16 cellular contexts compared by ENCODE assay signal in the genomic region with DNA sequence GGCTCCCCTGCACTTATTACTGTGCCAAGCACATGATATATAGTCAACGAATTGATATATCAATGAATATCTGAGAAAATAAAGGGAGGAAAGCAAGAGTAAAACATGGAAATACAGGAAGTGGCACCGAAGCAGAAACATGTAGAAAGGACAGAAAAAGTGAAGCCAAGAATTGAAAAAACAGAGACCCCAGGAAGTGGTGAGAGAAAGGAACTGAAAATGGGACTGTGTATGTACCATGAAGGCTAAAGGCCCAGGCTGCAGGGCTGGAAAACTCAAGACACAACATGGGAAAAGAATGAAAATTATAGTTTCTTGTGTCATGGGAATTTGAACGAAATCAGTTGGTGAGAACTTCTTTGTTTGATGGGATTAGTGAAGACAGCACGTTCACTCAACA.
DNase-seq lines count a peak whose midpoint lies in the region; ATAC-seq, FAIRE-seq and TF ChIP-seq lines count a peak whose summit lies in the region.
"Had no signal": no experiment of that assay in that cellular context is flagged by ENCODE, and none has a peak within 500 bp of the region (broad histone marks: within the 10 kb centered on the region; RNA-seq: fewer than 3 reads in every experiment).

No MANE protein-coding gene starts in this region.

- FAIRE-seq in GM12878 (lab: Jason Lieb, UNC), result no peak
- FAIRE-seq: A204.1, G401.6 had no signal

- in situ Hi-C loops in GM12878 (cut with MboI), result no loop called here

- CTCF ChIA-PET in GM12878 (lab: Yijun Ruan, JAX), result interaction anchor here (1.5 to 4.4 kb wide), 6 partner anchors 28 to 79 kb away, joined by 4 to 36 read pairs (median 7); no protein-coding TSS in a partner anchor

- SMC1A ChIA-PET in GM12878 (lab: Charles Lee; ENCODE audit: uncharacterized antibody, unreplicated experiment), result interaction anchor here (0.7 to 8.5 kb wide), 8 partner anchors 9 to 79 kb away, joined by 3 to 147 read pairs (median 9); no protein-coding TSS in a partner anchor

- peaks cover 81% of the 10 kb centered on the region for H3K4me1 ChIP-seq in GM12878 (ENCODE audit: control insufficient read depth, insufficient read depth, low read length)
- H3K4me1 ChIP-seq: colonic mucosa, vagina had no signal

- H3K9me3 Mint-ChIP-seq in IgD-negative memory B cell, result no peaks in the 10 kb centered on the region

- POLR2A ChIA-PET in GM12878 (lab: Charles Lee), result interaction anchor here (1.1 to 2.3 kb wide), 4 partner anchors 9 to 76 kb away, joined by 3 to 10 read pairs (median 4); no protein-coding TSS in a partner anchor

- no TSS peak for BruUV-seq in GM12878 (replicated peaks; lab: Mats Ljungman, UMichigan)

- RAD21 ChIA-PET in GM12878 (lab: Charles Lee; ENCODE audit: unreplicated experiment), result interaction anchor here (0.6 to 14.9 kb wide), 7 partner anchors 9 to 81 kb away, joined by 3 to 165 read pairs (median 14); a partner anchor contains a TSS

- H3K9ac ChIP-seq in GM12878 (ENCODE audit: control insufficient read depth, insufficient read depth, low read length), result peak overlapping the region; percentile 61

- TF ChIP-seq RAD21 in GM12878 (IDR thresholded peaks at IDR 0.05; ENCODE audit: insufficient read depth, low read depth, low read length), result no peak

- no peaks in the 10 kb centered on the region for H3K79me2 ChIP-seq in GM12878 (ENCODE audit: control insufficient read depth, insufficient read depth, low read length)

- H3K4me3 Mint-ChIP-seq in IgD-negative memory B cell, result peak overlapping the region in 2 of 4 donors; percentile 89 to 92

- H3K4me1 Mint-ChIP-seq in IgD-negative memory B cell, result peaks cover 60 to 76% (median 76%) of the 10 kb centered on the region in 3 donors

- WGBS in GM12878 (ENCODE audit: insufficient coverage, insufficient replicate concordance, low lambda C conversion rate, missing lambda C conversion rate), result 47% methylated on average over 4 of the region's 4 CpGs

- H4K20me1 ChIP-seq in GM12878 (ENCODE audit: control insufficient read depth, insufficient read depth), result no peaks in the 10 kb centered on the region

- DNase-seq in SIG-M5 treated with dmso at 0.1 percent for 504 hours (lab: John Stamatoyannopoulos, UW; ENCODE audit: unreplicated experiment), result peak; percentile 51
- DNase-seq in SIG-M5 (lab: John Stamatoyannopoulos, UW), result no peak
- no peak for DNase-seq in GM12878 (ENCODE audit: low read depth, low spot score)
- no peak for DNase-seq in cortex of kidney (lab: John Stamatoyannopoulos, UW)
- no peak for DNase-seq in NCI-H524 (lab: John Stamatoyannopoulos, UW)
- DNase-seq in caudate nucleus (lab: John Stamatoyannopoulos, UW), result no peak
- DNase-seq: activated CD4-positive, alpha-beta T cell treated with anti-CD3 and anti-CD28 coated beads for 1 hour; MM.1S; retina; stimulated activated CD4-positive, alpha-beta T cell treated with anti-CD3 and anti-CD28 coated beads, Interleukin-1b, Interleukin-23, amount 100 ng/mL, for 48 hours had no signal

- H3K4me2 ChIP-seq in GM12878 (ENCODE audit: control insufficient read depth, insufficient read depth), result peak overlapping the region; percentile 86

- ATAC-seq in GM12878, result no peak

- peaks cover 2% of the 10 kb centered on the region for H3K36me3 Mint-ChIP-seq in IgD-negative memory B cell

- no peaks in the 10 kb centered on the region for H3K9me3 ChIP-seq in GM12878 (replicated peaks; ENCODE audit: control insufficient read depth, insufficient read depth, low read length)
- H3K9me3 ChIP-seq: colonic mucosa, vagina had no signal

- peak overlapping the region; percentile 87 for H3K27ac ChIP-seq in GM12878 (ENCODE audit: control insufficient read depth, insufficient read depth)
- H3K27ac ChIP-seq in skin epidermis, result peak overlapping the region in 13 of 21 experiments; percentile 0 to 71 (median 39)
- H3K27ac ChIP-seq in caudate nucleus (ENCODE audit: low read depth, low read length), result no peak overlapping the region
- H3K27ac ChIP-seq: colonic mucosa, vagina had no signal

- H3K4me3 ChIP-seq in GM12878, result no peak overlapping the region
- no peak overlapping the region for H3K4me3 ChIP-seq in skin epidermis
- H3K4me3 ChIP-seq: colonic mucosa, vagina had no signal

- intact Hi-C loops in GM12878 (cut with micrococcal nuclease; ENCODE audit: unreplicated experiment), result loop anchor here (5.0 kb wide), 3 partner anchors 37 to 77 kb away; no protein-coding TSS in a partner anchor

- no peaks in the 10 kb centered on the region for H3K36me3 ChIP-seq in GM12878 (ENCODE audit: control insufficient read depth in 2 of 2, insufficient read depth in 2 of 2, low read length in 1 of 2)
- H3K36me3 ChIP-seq: colonic mucosa, vagina had no signal

- TF ChIP-seq POLR2A in GM12878 (IDR thresholded peaks at IDR 0.05; ENCODE audit: low read depth, low read length), result no peak

- no peak for TF ChIP-seq EP300 in GM12878 (IDR thresholded peaks at IDR 0.05; ENCODE audit: borderline replicate concordance in 1 of 2, control insufficient read depth in 1 of 2, low read depth in 2 of 2, low read length in 2 of 2)

- peak overlapping the region; percentile 10 to 37 (median 11) for H3K27ac Mint-ChIP-seq in IgD-negative memory B cell

- H3K27me3 ChIP-seq in GM12878 (replicated peaks in 1 of 2; ENCODE audit: control insufficient read depth in 2 of 2, insufficient read depth in 2 of 2, low read length in 1 of 2), result no peaks in the 10 kb centered on the region
- H3K27me3 ChIP-seq: colonic mucosa, vagina had no signal

- no peak overlapping the region for H2AFZ ChIP-seq in GM12878 (ENCODE audit: control insufficient read depth, low read depth, low read length)

- no peak for TF ChIP-seq CTCF in GM12878 (IDR thresholded peaks at IDR 0.05 in 2 of 3, conservative IDR thresholded peaks at IDR 0.05 in 1 of 3; ENCODE audit: control insufficient read depth in 2 of 3, extremely low read depth in 1 of 3, insufficient read depth in 1 of 3, low read depth in 3 of 3, low read length in 3 of 3)

- H3K27me3 Mint-ChIP-seq in IgD-negative memory B cell, result peaks cover 3% of the 10 kb centered on the region

TF ChIP-seq in GM12878, 131 proteins besides CTCF, POLR2A, EP300 and RAD21 (continues in another document):
- TF ChIP-seq NFYA (IDR thresholded peaks at IDR 0.05; ENCODE audit: borderline replicate concordance, low read depth, low read length), result no peak
- TF ChIP-seq ESRRA (IDR thresholded peaks at IDR 0.05; ENCODE audit: low read length), result no peak
- TF ChIP-seq, protein P1, sequence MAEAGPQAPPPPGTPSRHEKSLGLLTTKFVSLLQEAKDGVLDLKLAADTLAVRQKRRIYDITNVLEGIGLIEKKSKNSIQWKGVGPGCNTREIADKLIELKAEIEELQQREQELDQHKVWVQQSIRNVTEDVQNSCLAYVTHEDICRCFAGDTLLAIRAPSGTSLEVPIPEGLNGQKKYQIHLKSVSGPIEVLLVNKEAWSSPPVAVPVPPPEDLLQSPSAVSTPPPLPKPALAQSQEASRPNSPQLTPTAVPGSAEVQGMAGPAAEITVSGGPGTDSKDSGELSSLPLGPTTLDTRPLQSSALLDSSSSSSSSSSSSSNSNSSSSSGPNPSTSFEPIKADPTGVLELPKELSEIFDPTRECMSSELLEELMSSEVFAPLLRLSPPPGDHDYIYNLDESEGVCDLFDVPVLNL (IDR thresholded peaks at IDR 0.05; ENCODE audit: low read depth, low read length), result no peak
- TF ChIP-seq, protein P2, sequence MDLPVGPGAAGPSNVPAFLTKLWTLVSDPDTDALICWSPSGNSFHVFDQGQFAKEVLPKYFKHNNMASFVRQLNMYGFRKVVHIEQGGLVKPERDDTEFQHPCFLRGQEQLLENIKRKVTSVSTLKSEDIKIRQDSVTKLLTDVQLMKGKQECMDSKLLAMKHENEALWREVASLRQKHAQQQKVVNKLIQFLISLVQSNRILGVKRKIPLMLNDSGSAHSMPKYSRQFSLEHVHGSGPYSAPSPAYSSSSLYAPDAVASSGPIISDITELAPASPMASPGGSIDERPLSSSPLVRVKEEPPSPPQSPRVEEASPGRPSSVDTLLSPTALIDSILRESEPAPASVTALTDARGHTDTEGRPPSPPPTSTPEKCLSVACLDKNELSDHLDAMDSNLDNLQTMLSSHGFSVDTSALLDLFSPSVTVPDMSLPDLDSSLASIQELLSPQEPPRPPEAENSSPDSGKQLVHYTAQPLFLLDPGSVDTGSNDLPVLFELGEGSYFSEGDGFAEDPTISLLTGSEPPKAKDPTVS (IDR thresholded peaks at IDR 0.05; ENCODE audit: low read depth, low read length), result no peak
- no peak for TF ChIP-seq JUND (IDR thresholded peaks at IDR 0.05; ENCODE audit: low read depth, low read length)
- TF ChIP-seq, protein P3, sequence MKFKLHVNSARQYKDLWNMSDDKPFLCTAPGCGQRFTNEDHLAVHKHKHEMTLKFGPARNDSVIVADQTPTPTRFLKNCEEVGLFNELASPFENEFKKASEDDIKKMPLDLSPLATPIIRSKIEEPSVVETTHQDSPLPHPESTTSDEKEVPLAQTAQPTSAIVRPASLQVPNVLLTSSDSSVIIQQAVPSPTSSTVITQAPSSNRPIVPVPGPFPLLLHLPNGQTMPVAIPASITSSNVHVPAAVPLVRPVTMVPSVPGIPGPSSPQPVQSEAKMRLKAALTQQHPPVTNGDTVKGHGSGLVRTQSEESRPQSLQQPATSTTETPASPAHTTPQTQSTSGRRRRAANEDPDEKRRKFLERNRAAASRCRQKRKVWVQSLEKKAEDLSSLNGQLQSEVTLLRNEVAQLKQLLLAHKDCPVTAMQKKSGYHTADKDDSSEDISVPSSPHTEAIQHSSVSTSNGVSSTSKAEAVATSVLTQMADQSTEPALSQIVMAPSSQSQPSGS (IDR thresholded peaks at IDR 0.05; ENCODE audit: low read length), result no peak
- TF ChIP-seq MEF2B (IDR thresholded peaks at IDR 0.05; ENCODE audit: partially characterized antibody, poor library complexity, severe bottlenecking), result no peak
- TF ChIP-seq SREBF1 (IDR thresholded peaks at IDR 0.05; ENCODE audit: low read length), result no peak
- 0 out of 2 replicates have a peak, but pooled peaks have one; percentile 29 for TF ChIP-seq RCOR1 (conservative IDR thresholded peaks at IDR 0.05; ENCODE audit: low read depth, low read length)
- TF ChIP-seq JUNB (IDR thresholded peaks at IDR 0.05), result no peak
- TF ChIP-seq TCF7 (IDR thresholded peaks at IDR 0.05; ENCODE audit: borderline replicate concordance), result 0 out of 2 replicates have a peak, but pooled peaks have one; percentile 13
- TF ChIP-seq, protein P4, sequence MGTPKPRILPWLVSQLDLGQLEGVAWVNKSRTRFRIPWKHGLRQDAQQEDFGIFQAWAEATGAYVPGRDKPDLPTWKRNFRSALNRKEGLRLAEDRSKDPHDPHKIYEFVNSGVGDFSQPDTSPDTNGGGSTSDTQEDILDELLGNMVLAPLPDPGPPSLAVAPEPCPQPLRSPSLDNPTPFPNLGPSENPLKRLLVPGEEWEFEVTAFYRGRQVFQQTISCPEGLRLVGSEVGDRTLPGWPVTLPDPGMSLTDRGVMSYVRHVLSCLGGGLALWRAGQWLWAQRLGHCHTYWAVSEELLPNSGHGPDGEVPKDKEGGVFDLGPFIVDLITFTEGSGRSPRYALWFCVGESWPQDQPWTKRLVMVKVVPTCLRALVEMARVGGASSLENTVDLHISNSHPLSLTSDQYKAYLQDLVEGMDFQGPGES (IDR thresholded peaks at IDR 0.05), result no peak
- peak; percentile 75 for TF ChIP-seq RUNX3 (IDR thresholded peaks at IDR 0.05; ENCODE audit: low read length)
- TF ChIP-seq TCF12 (IDR thresholded peaks at IDR 0.05; ENCODE audit: low read depth, low read length), result no peak
